In genomic region chr6:26065952-26066380, GRCh38 we compare ENCODE assay signal across 9 cellular contexts. TPM values are rescaled to one million over a fixed set of nuclear protein-coding genes. Genes with fewer than 3 reads are reported as not detected.
DNase-seq lines count a peak whose midpoint lies in the region; ATAC-seq and TF ChIP-seq lines count a peak whose summit lies in the region.
"Had no signal": no experiment of that assay in that cellular context is flagged by ENCODE, and none has a peak within 500 bp of the region (broad histone marks: within the 10 kb centered on the region; RNA-seq: fewer than 3 reads in every experiment).

No MANE protein-coding gene starts in this region.

- WGBS in GM23248 (ENCODE audit: low coverage in 1 of 2, low lambda C conversion rate in 2 of 2, missing lambda C conversion rate in 2 of 2), 2 experiments: 0 to 1% methylated on average over 4 of the region's 4 CpGs
- WGBS in adrenal gland, 4 donors: 0% methylated on average over 4 of the region's 4 CpGs
- WGBS in sigmoid colon, 2 donors: 0% methylated on average over 4 of the region's 4 CpGs

- TF ChIP-seq RAD21 in Ishikawa (IDR thresholded peaks at IDR 0.05; ENCODE audit: low read depth): peak; percentile 88

- H3F3A ChIP-seq in GM23248 (ENCODE audit: insufficient read depth): no peaks in the 10 kb centered on the region

- in situ Hi-C loops in GM23248 (cut with MboI): no loop called here

- ATAC-seq in left ventricle myocardium superior: peak; percentile 91

- H3K27me3 ChIP-seq in GM23248 (replicated peaks; ENCODE audit: insufficient read depth) (no peaks in the 10 kb centered on the region), Peyer's patch (no peaks in the 10 kb centered on the region), adrenal gland (no peaks in the 10 kb centered on the region), sigmoid colon (no peaks in the 10 kb centered on the region)
- H3K27me3 ChIP-seq: BLaER1 had no signal

- H3K9me2 ChIP-seq in GM23248 (ENCODE audit: insufficient read depth): no peaks in the 10 kb centered on the region

- peaks cover 8% of the 10 kb centered on the region for H3K4me1 ChIP-seq in GM23248 (ENCODE audit: insufficient read depth)
- no peaks in the 10 kb centered on the region for H3K4me1 ChIP-seq in Peyer's patch
- peaks cover 0 to 6% of the 10 kb centered on the region in 2 donors for H3K4me1 ChIP-seq in adrenal gland (replicated peaks in 1 of 2)
- peaks cover 0 to 7% (median 5%) of the 10 kb centered on the region in 4 donors for H3K4me1 ChIP-seq in sigmoid colon
- H3K4me1 ChIP-seq: BLaER1 had no signal

- H3K4me2 ChIP-seq in GM23248 (ENCODE audit: unreplicated experiment): peak overlapping the region; percentile 68
- H3K4me2 ChIP-seq: BLaER1 had no signal

- no peaks in the 10 kb centered on the region for H4K20me1 ChIP-seq in GM23248 (ENCODE audit: insufficient read depth)
- H4K20me1 ChIP-seq: BLaER1 had no signal

- H3K4me3 ChIP-seq in GM23248 (peak overlapping the region; percentile 19; the same call in 1 of the 2 replicates), Peyer's patch (no peak overlapping the region), adrenal gland (no peak overlapping the region), sigmoid colon (no peak overlapping the region)
- H3K4me3 ChIP-seq: BLaER1 had no signal

- H3K27ac ChIP-seq in GM23248 (0 out of 2 replicates have a peak overlapping the region, but pooled peaks have one; percentile 14), Peyer's patch (no peak overlapping the region), adrenal gland (peak overlapping the region in 1 of 5 donors; percentile 7), sigmoid colon (no peak overlapping the region)
- H3K27ac ChIP-seq: BLaER1 had no signal

- H3K9me3 ChIP-seq in GM23248 (ENCODE audit: low read depth) (no peaks in the 10 kb centered on the region), Peyer's patch (no peaks in the 10 kb centered on the region), adrenal gland (replicated peaks in 1 of 3) (no peaks in the 10 kb centered on the region), sigmoid colon (no peaks in the 10 kb centered on the region)
- H3K9me3 ChIP-seq: BLaER1 had no signal

- TF ChIP-seq CTCF in Peyer's patch (IDR thresholded peaks at IDR 0.05): peak; percentile 40 to 97 (median 86)
- peak; percentile 77 to 92 (median 90) for TF ChIP-seq CTCF in adrenal gland (IDR thresholded peaks at IDR 0.05)
- TF ChIP-seq CTCF in sigmoid colon (IDR thresholded peaks at IDR 0.05): peak; percentile 67 to 84 (median 74)

- intact Hi-C loops in adrenal gland (cut with DNase I) (loop anchor here in 1 of 2 donors (2.0 kb wide), 1 partner anchor 27 kb away; no protein-coding TSS in a partner anchor), left ventricle myocardium superior (cut with micrococcal nuclease) (no loop called here), sigmoid colon (cut with DNase I) (no loop called here)

- H3K79me2 ChIP-seq in GM23248 (ENCODE audit: insufficient read depth): no peaks in the 10 kb centered on the region

- H3K36me3 ChIP-seq in GM23248 (ENCODE audit: low read depth) (no peaks in the 10 kb centered on the region), Peyer's patch (no peaks in the 10 kb centered on the region), adrenal gland (replicated peaks in 1 of 2) (no peaks in the 10 kb centered on the region), sigmoid colon (no peaks in the 10 kb centered on the region)
- H3K36me3 ChIP-seq: BLaER1 had no signal

- peak overlapping the region; percentile 82 for H2AFZ ChIP-seq in GM23248

- peak overlapping the region; percentile 53; the same call in 1 of the 2 replicates for H3K9ac ChIP-seq in GM23248
- H3K9ac ChIP-seq: BLaER1 had no signal

- DNase-seq in NCI-H1092 treated with DMSO at 0.1 percent for 48 hours (lab: John Stamatoyannopoulos, UW) (peak; percentile 26), NCI-H1092 (lab: John Stamatoyannopoulos, UW) (no peak), GM23248 (peak; percentile 91), Peyer's patch (peak; percentile 35 to 82 (median 64)), adrenal gland (peak; percentile 56 to 84 (median 77)), left ventricle myocardium superior (peak; percentile 44), sigmoid colon (peak; percentile 85)

- TF ChIP-seq POLR2A in Peyer's patch (IDR thresholded peaks at IDR 0.05) (no peak), adrenal gland (IDR thresholded peaks at IDR 0.05) (no peak), sigmoid colon (IDR thresholded peaks at IDR 0.05) (no peak)

- TF ChIP-seq EP300 in Ishikawa (IDR thresholded peaks at IDR 0.05; ENCODE audit: borderline replicate concordance) (no peak), sigmoid colon (IDR thresholded peaks at IDR 0.05) (no peak)

TF ChIP-seq in Ishikawa, 13 proteins besides CTCF, POLR2A, EP300 and RAD21:
- TF ChIP-seq TEAD4 (IDR thresholded peaks at IDR 0.05) (no peak), YY1 (IDR thresholded peaks at IDR 0.05; ENCODE audit: low read depth) (peak; percentile 44; the same call in 1 of the 2 replicates)

RNA-seq across cellular contexts. Expression of gene HFE, which starts 21.3 kb away (rescaled TPM):
- 10.8 and 13.2 TPM in 2 replicates for total RNA-seq in GM23248 (2014; rRNA removed; shearing (Covaris generic))
- 8.6 and 10.6 TPM in 2 replicates for polyA plus RNA-seq in GM23248 (2016; fragmentation: Nextera tagmentation; extraction: Ambion mirVana)
- total RNA-seq in Peyer's patch: 10 to 100 TPM in 2 of 4 donors, 1 to 10 TPM in 2; 8.1 to 13.2 (median 9.7) TPM
- total RNA-seq in adrenal gland: 10 to 100 TPM; 12.9 to 32.1 (median 23.6) TPM
- polyA plus RNA-seq in adrenal gland: 10 to 100 TPM in 1 of 3 donors, 1 to 10 TPM in 2; 6.2 to 15.9 (median 6.4) TPM
- total RNA-seq in left ventricle myocardium superior: 4.5 TPM
- 1 to 10 TPM; 4.4 to 7.8 (median 4.9) TPM for total RNA-seq in sigmoid colon
- polyA plus RNA-seq in sigmoid colon: 1 to 10 TPM; 1.6 to 6.9 (median 1.8) TPM
